26 cellular contexts compared by ENCODE assay signal in the genomic region with DNA sequence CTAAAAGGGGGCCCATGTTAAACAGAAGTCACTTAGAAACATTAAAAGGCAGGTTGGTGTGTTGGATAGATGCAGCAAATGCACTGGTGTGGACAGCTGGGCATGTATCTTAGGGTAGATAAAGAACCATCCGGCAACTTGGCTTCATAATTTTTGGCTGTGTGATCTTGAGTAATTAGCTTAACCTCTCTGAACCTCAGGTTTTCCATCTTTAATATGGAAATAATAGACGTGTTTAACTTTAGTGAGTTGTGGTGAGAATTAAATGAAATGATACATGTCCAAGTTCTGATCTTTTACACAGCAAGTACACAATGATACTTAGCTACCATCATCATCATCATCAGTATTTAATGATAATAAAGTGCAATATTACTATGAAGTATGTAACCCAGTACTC.
DNase-seq lines count a peak whose midpoint lies in the region; ATAC-seq, FAIRE-seq and TF ChIP-seq lines count a peak whose summit lies in the region.
"Had no signal": no experiment of that assay in that cellular context is flagged by ENCODE, and none has a peak within 500 bp of the region (broad histone marks: within the 10 kb centered on the region; RNA-seq: fewer than 3 reads in every experiment).

No MANE protein-coding gene starts in this region.

- H3K4me1 ChIP-seq in HEK293 (ENCODE audit: control insufficient read depth, insufficient read depth, low read length) (no peaks in the 10 kb centered on the region), H1 (replicated peaks in 1 of 4; ENCODE audit: control insufficient read depth in 3 of 4, insufficient read depth in 4 of 4, low read length in 3 of 4) (peaks cover 0 to 7% (median under 1%) of the 10 kb centered on the region in 4 experiments; a peak in 3 of 7 replicates)

- no peak overlapping the region for H3K18ac ChIP-seq in H1 (ENCODE audit: extremely low read depth, low read length)

- no peak overlapping the region for H2BK5ac ChIP-seq in H1 (ENCODE audit: low read depth, low read length)

- no peak for TF ChIP-seq RAD21 in H1 (IDR thresholded peaks at IDR 0.05 in 1 of 2, conservative IDR thresholded peaks at IDR 0.05 in 1 of 2; ENCODE audit: low read depth in 2 of 2, low read length in 2 of 2)

- H3K36me3 ChIP-seq in HEK293 (ENCODE audit: control insufficient read depth in 2 of 2, insufficient read depth in 1 of 2, low read length in 2 of 2) (no peaks in the 10 kb centered on the region), H1 (ENCODE audit: control insufficient read depth in 2 of 4, insufficient read depth in 4 of 4, low read length in 3 of 4) (no peaks in the 10 kb centered on the region)

- no peak overlapping the region for H4K5ac ChIP-seq in H1 (ENCODE audit: insufficient read length, low read depth, low read length)

- H4K20me1 ChIP-seq in H1 (replicated peaks in 1 of 2; ENCODE audit: control insufficient read depth in 1 of 2, insufficient read depth in 2 of 2, low read length in 2 of 2) = no peaks in the 10 kb centered on the region

- no peak overlapping the region for H3K27ac ChIP-seq in HEK293 (ENCODE audit: extremely low read depth, low read depth, low read length)
- H3K27ac ChIP-seq in H1 (ENCODE audit: low read depth, low read length) = no peak overlapping the region
- H3K27ac ChIP-seq: 22Rv1, psoas muscle had no signal

- no peak overlapping the region for H3K4ac ChIP-seq in H1 (replicated peaks; ENCODE audit: insufficient read length, low read depth, low read length)

- H3K36me3 Mint-ChIP-seq in activated CD4-positive, alpha-beta T cell treated with anti-CD3 and anti-CD28 coated beads for 36 hours (ENCODE audit: low read depth) = peaks cover 37% of the 10 kb centered on the region
- H3K36me3 Mint-ChIP-seq in activated CD4-positive, alpha-beta T cell treated with anti-CD3 and anti-CD28 coated beads, Interleukin-2, amount 10 ng/mL, durations not matched to agents 7 days and 5 days (ENCODE audit: low read depth) = peaks cover 2% of the 10 kb centered on the region
- peaks cover 11% of the 10 kb centered on the region for H3K36me3 Mint-ChIP-seq in progenitor cell of endocrine pancreas (ENCODE audit: insufficient read depth)

- peaks cover 76% of the 10 kb centered on the region for H3K4me1 Mint-ChIP-seq in activated CD4-positive, alpha-beta T cell treated with anti-CD3 and anti-CD28 coated beads for 36 hours
- peaks cover 8% of the 10 kb centered on the region for H3K4me1 Mint-ChIP-seq in activated CD4-positive, alpha-beta T cell treated with anti-CD3 and anti-CD28 coated beads, Interleukin-2, amount 10 ng/mL, durations not matched to agents 7 days and 5 days
- peaks cover 29% of the 10 kb centered on the region for H3K4me1 Mint-ChIP-seq in progenitor cell of endocrine pancreas (ENCODE audit: low read depth)

- H3K56ac ChIP-seq in H1 (replicated peaks; ENCODE audit: insufficient read length, low read depth, low read length) = no peak overlapping the region

- intact Hi-C loops in activated CD4-positive, alpha-beta T cell treated with anti-CD3 and anti-CD28 coated beads for 36 hours (cut with DNase I, micrococcal nuclease) = no loop called here

- H3K4me2 ChIP-seq in H1 (ENCODE audit: insufficient read depth in 1 of 2, low read depth in 2 of 2, low read length in 2 of 2) = no peak overlapping the region

- 94% methylated on average over 2 of the region's 2 CpGs; no CpG with 5 or more reads in 1 of the 2 experiments for WGBS in H1 (ENCODE audit: extremely low coverage in 1 of 2, insufficient coverage in 1 of 2, insufficient read length in 1 of 2, insufficient replicate concordance in 2 of 2, low coverage in 1 of 2, low lambda C conversion rate in 2 of 2, missing lambda C conversion rate in 1 of 2), 2 experiments

- H3K27me3 Mint-ChIP-seq in activated CD4-positive, alpha-beta T cell treated with anti-CD3 and anti-CD28 coated beads for 36 hours = no peaks in the 10 kb centered on the region
- H3K27me3 Mint-ChIP-seq in activated CD4-positive, alpha-beta T cell treated with anti-CD3 and anti-CD28 coated beads, Interleukin-2, amount 10 ng/mL, durations not matched to agents 7 days and 5 days = no peaks in the 10 kb centered on the region
- H3K27me3 Mint-ChIP-seq in progenitor cell of endocrine pancreas = no peaks in the 10 kb centered on the region

- H2AFZ ChIP-seq in H1 (ENCODE audit: low read length) = no peak overlapping the region

- no peak for DNase-seq in activated CD4-positive, alpha-beta T cell treated with anti-CD3 and anti-CD28 coated beads for 36 hours
- DNase-seq in activated CD4-positive, alpha-beta T cell treated with anti-CD3 and anti-CD28 coated beads, Interleukin-2, amount 10 ng/mL, durations not matched to agents 7 days and 5 days = no peak
- DNase-seq in H1 (ENCODE audit: low read depth in 1 of 2, low spot score in 2 of 2) = no peak
- no peak for DNase-seq in progenitor cell of endocrine pancreas (ENCODE audit: low spot score, unreplicated experiment)
- DNase-seq in NCI-H2227 treated with DMSO at 0.1 percent for 48 hours (lab: John Stamatoyannopoulos, UW) = no peak
- DNase-seq in activated T-cell treated with anti-CD3 and anti-CD28 coated beads, Interleukin-2, amount 50 U/mL, for 48 hours = no peak
- DNase-seq: activated CD4-positive, alpha-beta T cell treated with anti-CD3 and anti-CD28 coated beads for 4 hours; activated effector memory CD4-positive, alpha-beta T cell treated with Interleukin-2 at 50 U/mL for 16 hours; central memory CD4-positive, alpha-beta T cell; DMS 273 treated with DMSO at 0.1 percent for 48 hours; erythroblast; H7; islet precursor cell; left ventricle myocardium superior; NCI-H1436 treated with DMSO at 0.1 percent for 48 hours; NCI-H82; psoas muscle; stimulated activated CD4-positive, alpha-beta T cell treated with anti-CD3 and anti-CD28 coated beads, Interleukin-4, amount 100 ng/mL, for 1 hour; substantia nigra; T-helper 9 cell had no signal

- no peak for TF ChIP-seq EP300 in H1 (IDR thresholded peaks at IDR 0.05; ENCODE audit: borderline replicate concordance in 1 of 2, low read depth in 2 of 2, low read length in 2 of 2)

- H4K8ac ChIP-seq in H1 (ENCODE audit: extremely low read depth, insufficient read depth, low read length) = no peak overlapping the region

- no peak overlapping the region for H3K4me3 ChIP-seq in HEK293 (ENCODE audit: low read depth, low read length)
- no peak overlapping the region for H3K4me3 ChIP-seq in H1 (ENCODE audit: extremely low read depth in 1 of 4, insufficient read depth in 2 of 4, low read depth in 3 of 4, low read length in 4 of 4)
- H3K4me3 ChIP-seq: psoas muscle had no signal

- no peak overlapping the region for H2AK5ac ChIP-seq in H1 (ENCODE audit: low read depth, low read length)

- no peak for TF ChIP-seq POLR2A in H1 (IDR thresholded peaks at IDR 0.05; ENCODE audit: control extremely low read depth in 1 of 2, low read depth in 2 of 2, low read length in 2 of 2)

- H3K14ac ChIP-seq in H1 (ENCODE audit: insufficient read length) = no peak overlapping the region

- H3K23me2 ChIP-seq in H1 (ENCODE audit: low read depth, low read length) = no peaks in the 10 kb centered on the region; the same call in 1 of the 2 replicates

- H3K23ac ChIP-seq in H1 (ENCODE audit: insufficient read length) = no peak overlapping the region

- H2BK20ac ChIP-seq in H1 (ENCODE audit: low read length) = no peak overlapping the region

- no peak overlapping the region for H3K9ac ChIP-seq in H1 (replicated peaks in 1 of 4; ENCODE audit: extremely low read depth in 1 of 4, low read depth in 3 of 4, low read length in 3 of 4)

- H3K27me3 ChIP-seq in H1 (replicated peaks in 1 of 4; ENCODE audit: control insufficient read depth in 3 of 4, extremely low read depth in 1 of 4, insufficient read depth in 3 of 4, low read length in 3 of 4) = no peaks in the 10 kb centered on the region

- H4K91ac ChIP-seq in H1 (replicated peaks; ENCODE audit: insufficient read length, low read length) = no peak overlapping the region

- peaks cover 2 to 24% of the 10 kb centered on the region in 2 experiments; a peak in 1 of 4 replicates for H3K79me2 ChIP-seq in H1 (ENCODE audit: control insufficient read depth in 1 of 2, insufficient read depth in 2 of 2, low read length in 2 of 2)

- ATAC-seq in activated CD4-positive, alpha-beta T cell treated with anti-CD3 and anti-CD28 coated beads for 36 hours = no peak
- ATAC-seq in GM19452 (IDR thresholded peaks at IDR 0.05; ENCODE audit: unreplicated experiment) = no peak
- ATAC-seq: psoas muscle had no signal

- no peak for FAIRE-seq in H1 (lab: Jason Lieb, UNC)
- FAIRE-seq: astrocyte, GM18507 had no signal

- H2BK12ac ChIP-seq in H1 (ENCODE audit: low read depth, low read length) = no peak overlapping the region

- TF ChIP-seq CTCF in HEK293 (tag by site-specific recombination; IDR thresholded peaks at IDR 0.05) (no peak), H1 (IDR thresholded peaks at IDR 0.05; ENCODE audit: control extremely low read depth in 1 of 3, insufficient read depth in 1 of 3, low read depth in 1 of 3, low read length in 3 of 3) (no peak), progenitor cell of endocrine pancreas (IDR thresholded peaks at IDR 0.05; ENCODE audit: unreplicated experiment) (no peak)

- CTCF ChIA-PET in activated CD4-positive, alpha-beta T cell treated with anti-CD3 and anti-CD28 coated beads for 36 hours (lab: Charles Lee) = interaction anchor here (1.5 to 2.9 kb wide), 2 partner anchors 10 to 44 kb away, joined by 4 to 10 read pairs; no protein-coding TSS in a partner anchor
- CTCF ChIA-PET in activated CD4-positive, alpha-beta T cell treated with anti-CD3 and anti-CD28 coated beads, Interleukin-2, amount 10 ng/mL, durations not matched to agents 7 days and 5 days (lab: Charles Lee) = interaction anchor here (1.3 kb wide), 1 partner anchor 23 kb away, joined by 3 read pairs; no protein-coding TSS in a partner anchor
- CTCF ChIA-PET in HEK293 (lab: Yijun Ruan, JAX) = no interaction called here
- CTCF ChIA-PET in H1 (lab: Charles Lee; ENCODE audit: partially characterized antibody) = interaction anchor here (0.5 to 1.6 kb wide), 2 partner anchors 24 to 1088 kb away, joined by 3 to 4 read pairs; no protein-coding TSS in a partner anchor

- peak overlapping the region; percentile 13 for H3K27ac Mint-ChIP-seq in activated CD4-positive, alpha-beta T cell treated with anti-CD3 and anti-CD28 coated beads for 36 hours
- H3K27ac Mint-ChIP-seq in activated CD4-positive, alpha-beta T cell treated with anti-CD3 and anti-CD28 coated beads, Interleukin-2, amount 10 ng/mL, durations not matched to agents 7 days and 5 days = no peak overlapping the region
- H3K27ac Mint-ChIP-seq in progenitor cell of endocrine pancreas = peak overlapping the region; percentile 62

- no peak overlapping the region for H2BK15ac ChIP-seq in H1 (ENCODE audit: low read length)

- H2BK120ac ChIP-seq in H1 (replicated peaks; ENCODE audit: low read depth, low read length) = no peak overlapping the region

- POLR2A ChIA-PET in activated CD4-positive, alpha-beta T cell treated with anti-CD3 and anti-CD28 coated beads for 36 hours (lab: Charles Lee) = no interaction called here
- POLR2A ChIA-PET in activated CD4-positive, alpha-beta T cell treated with anti-CD3 and anti-CD28 coated beads, Interleukin-2, amount 10 ng/mL, durations not matched to agents 7 days and 5 days (lab: Charles Lee) = no interaction called here
- POLR2A ChIA-PET in HEK293 (lab: Yijun Ruan, JAX) (no interaction called here), H1 (lab: Charles Lee; ENCODE audit: partially characterized antibody) (no interaction called here)

- H3K9me3 ChIP-seq in HEK293 (ENCODE audit: control insufficient read depth, insufficient read depth, low read depth, low read length) = no peaks in the 10 kb centered on the region
- H3K9me3 ChIP-seq in H1 (ENCODE audit: insufficient read depth in 2 of 2, low read depth in 1 of 2, low read length in 1 of 2) = no peaks in the 10 kb centered on the region
- H3K9me3 ChIP-seq: psoas muscle had no signal

- H3K9me3 Mint-ChIP-seq in activated CD4-positive, alpha-beta T cell treated with anti-CD3 and anti-CD28 coated beads for 36 hours (ENCODE audit: low read depth) = peaks cover 3% of the 10 kb centered on the region
- peaks cover 4% of the 10 kb centered on the region for H3K9me3 Mint-ChIP-seq in activated CD4-positive, alpha-beta T cell treated with anti-CD3 and anti-CD28 coated beads, Interleukin-2, amount 10 ng/mL, durations not matched to agents 7 days and 5 days
- no peaks in the 10 kb centered on the region for H3K9me3 Mint-ChIP-seq in progenitor cell of endocrine pancreas (ENCODE audit: low read depth)
- H3K9me3 Mint-ChIP-seq: CD14-positive monocyte had no signal

- H3K79me1 ChIP-seq in H1 (ENCODE audit: low read depth, low read length) = peaks cover 5% of the 10 kb centered on the region

- H3K4me3 Mint-ChIP-seq in activated CD4-positive, alpha-beta T cell treated with anti-CD3 and anti-CD28 coated beads for 36 hours = no peak overlapping the region
- H3K4me3 Mint-ChIP-seq in activated CD4-positive, alpha-beta T cell treated with anti-CD3 and anti-CD28 coated beads, Interleukin-2, amount 10 ng/mL, durations not matched to agents 7 days and 5 days = no peak overlapping the region
- no peak overlapping the region for H3K4me3 Mint-ChIP-seq in progenitor cell of endocrine pancreas (ENCODE audit: low read depth)
- H3K4me3 Mint-ChIP-seq: CD14-positive monocyte had no signal
